Comparison of ENCODE assay signal across 25 cellular contexts in the genomic region with DNA sequence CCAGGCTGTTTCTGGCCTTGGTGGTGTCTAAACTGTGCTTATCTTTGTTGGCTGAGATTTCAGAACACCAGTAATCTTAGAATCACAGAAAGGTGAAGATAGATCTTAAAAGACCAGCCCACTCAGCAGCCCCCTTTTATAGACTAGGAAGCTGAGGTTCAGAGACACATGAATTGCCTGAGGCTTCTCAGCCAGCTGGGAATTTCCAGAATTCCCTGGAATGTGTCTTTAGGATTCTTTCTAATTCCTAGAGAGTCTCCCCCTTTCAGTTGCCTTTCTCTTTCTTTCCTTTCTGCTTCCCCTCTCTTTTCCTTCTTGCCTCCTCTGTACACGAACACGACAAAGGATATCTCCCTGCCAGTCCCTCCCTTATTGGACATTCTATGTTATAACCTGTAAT. TPM values are rescaled to one million over a fixed set of nuclear protein-coding genes. Genes with fewer than 3 reads are reported as not detected.
"Had no signal": no experiment of that assay in that cellular context is flagged by ENCODE, and none has a peak within 500 bp of the region (broad histone marks: within the 10 kb centered on the region; RNA-seq: fewer than 3 reads in every experiment).

No MANE protein-coding gene starts in this region.

- DNase-seq: activated CD4-positive, alpha-beta T cell treated with anti-CD3 and anti-CD28 coated beads for 4 hours; activated CD8-positive, alpha-beta memory T cell treated with anti-CD3 and anti-CD28 coated beads, Interleukin-2, amount 50 U/mL, for 4 hours; activated CD8-positive, alpha-beta T cell treated with anti-CD3 and anti-CD28 coated beads for 36 hours; activated T-cell treated with anti-CD3 and anti-CD28 coated beads, Interleukin-2, amount 50 U/mL, for 72 hours; amygdala; MG63; MV-4-11; NCI-H1092 treated with DMSO at 0.1 percent for 48 hours; NCI-H1417 treated with DMSO at 0.1 percent for 48 hours; NCI-H1694 treated with DMSO at 0.1 percent for 48 hours; NCI-H2029 treated with DMSO at 0.1 percent for 48 hours; NCI-H510A treated with DMSO at 0.1 percent for 48 hours; NCI-H69; NK-92 treated with Interleukin-12 subunit alpha and Interleukin-12 subunit beta, amount 100 ng/mL, for 24 hours; Peyer's patch; SHP77; SW 1271 had no signal

- H3K9me3 ChIP-seq: MG63, Peyer's patch had no signal

- H3K27ac Mint-ChIP-seq: activated CD8-positive, alpha-beta T cell treated with anti-CD3 and anti-CD28 coated beads for 36 hours; activated naive CD4-positive, alpha-beta T cell treated with anti-CD3 and anti-CD28 coated beads, Interleukin-2, amount 50 U/mL, for 72 hours; activated T-cell treated with anti-CD3 and anti-CD28 coated beads, Interleukin-2, amount 50 U/mL, for 72 hours; activated T-helper 2 cell treated with anti-CD3 and anti-CD28 coated beads, Interferon-gamma antibody, Interleukin-2, Interleukin-4, amounts not matched to agents 10 μg/mL and 5 μg/mL and 100 μg/mL, durations not matched to agents 14 hours and 24 hours and 36 hours; brain had no signal

- H3K36me3 Mint-ChIP-seq: activated naive CD4-positive, alpha-beta T cell treated with anti-CD3 and anti-CD28 coated beads, Interleukin-2, amount 50 U/mL, for 72 hours; brain had no signal

- H3K4me2 ChIP-seq: KMS-11 had no signal

- H3K9ac ChIP-seq: KMS-11 had no signal

- H3K4me1 Mint-ChIP-seq: central memory CD8-positive, alpha-beta T cell had no signal

- H3K27ac ChIP-seq: KMS-11, Peyer's patch had no signal

- H3K4me3 Mint-ChIP-seq: activated CD8-positive, alpha-beta T cell treated with anti-CD3 and anti-CD28 coated beads for 36 hours; activated T-cell treated with anti-CD3 and anti-CD28 coated beads, Interleukin-2, amount 50 U/mL, for 72 hours; brain; central memory CD8-positive, alpha-beta T cell had no signal

- H3K4me1 ChIP-seq: Peyer's patch had no signal

- ATAC-seq: activated CD4-positive, CD25-positive, alpha-beta regulatory T cell treated with anti-CD3 and anti-CD28 coated beads, Interleukin-2, amount 50 U/mL, for 24 hours; activated CD8-positive, alpha-beta T cell treated with anti-CD3 and anti-CD28 coated beads for 36 hours; activated naive CD4-positive, alpha-beta T cell treated with anti-CD3 and anti-CD28 coated beads, Interleukin-2, amount 50 U/mL, for 72 hours; activated T-cell treated with anti-CD3 and anti-CD28 coated beads, Interleukin-2, amount 50 U/mL, for 72 hours had no signal

- H3K27me3 ChIP-seq: MG63, Peyer's patch had no signal

- H3K9me3 Mint-ChIP-seq: activated CD8-positive, alpha-beta T cell treated with anti-CD3 and anti-CD28 coated beads for 36 hours; activated naive CD4-positive, alpha-beta T cell treated with anti-CD3 and anti-CD28 coated beads, Interleukin-2, amount 50 U/mL, for 72 hours; activated T-cell treated with anti-CD3 and anti-CD28 coated beads, Interleukin-2, amount 50 U/mL, for 72 hours; activated T-helper 2 cell treated with anti-CD3 and anti-CD28 coated beads, Interferon-gamma antibody, Interleukin-2, Interleukin-4, amounts not matched to agents 10 μg/mL and 5 μg/mL and 100 μg/mL, durations not matched to agents 14 hours and 24 hours and 36 hours; brain; central memory CD8-positive, alpha-beta T cell had no signal

RNA-seq across cellular contexts. Expression of gene ANKUB1, which starts 19.5 kb away (rescaled TPM):
- total RNA-seq: activated CD8-positive, alpha-beta T cell treated with anti-CD3 and anti-CD28 coated beads for 36 hours; activated naive CD4-positive, alpha-beta T cell treated with anti-CD3 and anti-CD28 coated beads, Interleukin-2, amount 50 U/mL, for 72 hours; activated T-cell treated with anti-CD3 and anti-CD28 coated beads, Interleukin-2, amount 50 U/mL, for 72 hours; activated T-helper 2 cell treated with anti-CD3 and anti-CD28 coated beads, Interferon-gamma antibody, Interleukin-2, Interleukin-4, amounts not matched to agents 10 μg/mL and 5 μg/mL and 100 μg/mL, durations not matched to agents 14 hours and 24 hours and 36 hours; astrocyte; Peyer's patch; T-helper 1 cell treated with Interleukin-12 subunit alpha and Interleukin-12 subunit beta and Interleukin-4 antibody, amounts not matched to agents 30 ng/mL and 1 ng/mL, for 36 hours had no signal
